Comparison of ENCODE assay signal across 12 cellular contexts in the genomic region with DNA sequence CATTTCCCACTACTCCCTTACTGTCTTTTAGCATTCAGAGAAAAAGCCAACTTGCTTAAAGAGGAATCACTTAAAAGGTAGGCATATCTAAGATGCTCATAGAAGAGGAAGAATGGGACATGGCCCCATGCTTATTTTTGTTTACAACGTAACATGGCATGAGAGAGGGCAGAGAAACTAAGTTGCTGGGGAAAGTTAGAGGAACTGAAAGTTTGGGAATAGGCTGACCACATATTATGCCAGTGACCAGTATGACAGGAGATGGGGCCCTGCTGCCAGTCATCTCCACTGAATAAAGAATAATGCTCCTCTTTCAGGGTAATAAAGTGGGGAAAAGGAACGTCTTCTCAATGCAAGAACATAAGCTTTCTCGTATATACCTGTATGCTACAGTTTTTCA. TPM values are rescaled to one million over a fixed set of nuclear protein-coding genes. Genes with fewer than 3 reads are reported as not detected.
DNase-seq lines count a peak whose midpoint lies in the region; ATAC-seq lines count a peak whose summit lies in the region.
"Had no signal": no experiment of that assay in that cellular context is flagged by ENCODE, and none has a peak within 500 bp of the region (broad histone marks: within the 10 kb centered on the region; RNA-seq: fewer than 3 reads in every experiment).

No MANE protein-coding gene starts in this region.

- H3K27me3 Mint-ChIP-seq in CD8-positive, alpha-beta memory T cell = peaks cover 0 to 3% of the 10 kb centered on the region in 2 donors
- H3K27me3 Mint-ChIP-seq in dendritic cell treated with granulocyte-macrophage colony-stimulating factor and Interleukin-4, amounts not matched to agents 40 ng/mL and 50 ng/mL, for 4 days = peaks cover 38% of the 10 kb centered on the region
- H3K27me3 Mint-ChIP-seq in natural killer cell treated with Interleukin-12 subunit alpha and Interleukin-12 subunit beta and Interleukin-15 and Interleukin-18, amount 100 ng/mL, for 72 hours = peaks cover 6 to 7% of the 10 kb centered on the region in 2 donors

- POLR2A ChIA-PET in CD8-positive, alpha-beta memory T cell (lab: Charles Lee) = interaction anchor here (0.7 to 3.0 kb wide), 2 partner anchors 15 to 77 kb away, joined by 5 to 14 read pairs; a partner anchor contains a TSS

- no peaks in the 10 kb centered on the region for H3K36me3 ChIP-seq in CD8-positive, alpha-beta memory T cell (ENCODE audit: insufficient read depth, low read length)
- H3K36me3 ChIP-seq: adrenal gland had no signal

- intact Hi-C loops in dendritic cell treated with granulocyte-macrophage colony-stimulating factor and Interleukin-4, amounts not matched to agents 40 ng/mL and 50 ng/mL, for 4 days (cut with micrococcal nuclease) = loop anchor here (5.0 kb wide), 1 partner anchor 78 kb away; a partner anchor contains a TSS

- ATAC-seq in natural killer cell treated with Interleukin-12 subunit alpha and Interleukin-12 subunit beta and Interleukin-15 and Interleukin-18, amount 100 ng/mL, for 72 hours = no peak
- no peak for ATAC-seq in GM18909 (IDR thresholded peaks at IDR 0.05; ENCODE audit: poor library complexity, unreplicated experiment)
- ATAC-seq in HG03439 (IDR thresholded peaks at IDR 0.05; ENCODE audit: unreplicated experiment) = no peak
- no peak for ATAC-seq in GM18517 (IDR thresholded peaks at IDR 0.05; ENCODE audit: unreplicated experiment)
- ATAC-seq: foreskin keratinocyte had no signal

- peaks cover 58 to 74% (median 70%) of the 10 kb centered on the region in 3 donors for H3K4me1 Mint-ChIP-seq in CD8-positive, alpha-beta memory T cell
- H3K4me1 Mint-ChIP-seq in dendritic cell treated with granulocyte-macrophage colony-stimulating factor and Interleukin-4, amounts not matched to agents 40 ng/mL and 50 ng/mL, for 4 days (ENCODE audit: low read depth) = peaks cover 44% of the 10 kb centered on the region
- peaks cover 46 to 56% of the 10 kb centered on the region in 2 donors for H3K4me1 Mint-ChIP-seq in natural killer cell treated with Interleukin-12 subunit alpha and Interleukin-12 subunit beta and Interleukin-15 and Interleukin-18, amount 100 ng/mL, for 72 hours (ENCODE audit: low read depth in 2 of 2)

- H3K36me3 Mint-ChIP-seq in CD8-positive, alpha-beta memory T cell = peaks cover 0 to 4% (median 0%) of the 10 kb centered on the region in 3 donors
- H3K36me3 Mint-ChIP-seq in dendritic cell treated with granulocyte-macrophage colony-stimulating factor and Interleukin-4, amounts not matched to agents 40 ng/mL and 50 ng/mL, for 4 days (ENCODE audit: low read depth) = peaks cover 11% of the 10 kb centered on the region
- H3K36me3 Mint-ChIP-seq in natural killer cell treated with Interleukin-12 subunit alpha and Interleukin-12 subunit beta and Interleukin-15 and Interleukin-18, amount 100 ng/mL, for 72 hours = no peaks in the 10 kb centered on the region

- H3K27ac ChIP-seq in CD8-positive, alpha-beta memory T cell (ENCODE audit: low read depth, low read length) = no peak overlapping the region
- H3K27ac ChIP-seq: foreskin keratinocyte had no signal

- no peaks in the 10 kb centered on the region for H3K9me3 Mint-ChIP-seq in CD8-positive, alpha-beta memory T cell
- no peaks in the 10 kb centered on the region for H3K9me3 Mint-ChIP-seq in dendritic cell treated with granulocyte-macrophage colony-stimulating factor and Interleukin-4, amounts not matched to agents 40 ng/mL and 50 ng/mL, for 4 days
- H3K9me3 Mint-ChIP-seq in natural killer cell treated with Interleukin-12 subunit alpha and Interleukin-12 subunit beta and Interleukin-15 and Interleukin-18, amount 100 ng/mL, for 72 hours = no peaks in the 10 kb centered on the region

- DNase-seq in CD8-positive, alpha-beta memory T cell = no peak
- DNase-seq in M059J (ENCODE audit: low read depth) (peak; percentile 6), NK-92 (lab: John Stamatoyannopoulos, UW; ENCODE audit: unreplicated experiment) (no peak)
- no peak for DNase-seq in natural killer cell treated with Interleukin-12 subunit alpha and Interleukin-12 subunit beta and Interleukin-15 and Interleukin-18, amount 100 ng/mL, for 72 hours (ENCODE audit: low spot score)
- DNase-seq: adrenal gland, foreskin keratinocyte, mucosa of descending colon, NCI-H2081 treated with DMSO at 0.1 percent for 48 hours had no signal

- H3K4me3 ChIP-seq in CD8-positive, alpha-beta memory T cell (ENCODE audit: low read length) = no peak overlapping the region
- H3K4me3 ChIP-seq: mucosa of descending colon had no signal

- CTCF ChIA-PET in CD8-positive, alpha-beta memory T cell (lab: Charles Lee) = interaction anchor here (1.7 kb wide), 1 partner anchor 15 kb away, joined by 5 read pairs; a partner anchor contains a TSS

- peak overlapping the region; percentile 89 to 99 (median 95) for H3K4me3 Mint-ChIP-seq in CD8-positive, alpha-beta memory T cell
- H3K4me3 Mint-ChIP-seq in dendritic cell treated with granulocyte-macrophage colony-stimulating factor and Interleukin-4, amounts not matched to agents 40 ng/mL and 50 ng/mL, for 4 days = no peak overlapping the region
- H3K4me3 Mint-ChIP-seq in natural killer cell treated with Interleukin-12 subunit alpha and Interleukin-12 subunit beta and Interleukin-15 and Interleukin-18, amount 100 ng/mL, for 72 hours = peak overlapping the region; percentile 97

- peaks cover 57% of the 10 kb centered on the region for H3K4me1 ChIP-seq in CD8-positive, alpha-beta memory T cell (ENCODE audit: insufficient read depth, low read length)

- peak overlapping the region; percentile 10 to 95 (median 78) for H3K27ac Mint-ChIP-seq in CD8-positive, alpha-beta memory T cell
- H3K27ac Mint-ChIP-seq in dendritic cell treated with granulocyte-macrophage colony-stimulating factor and Interleukin-4, amounts not matched to agents 40 ng/mL and 50 ng/mL, for 4 days = peak overlapping the region; percentile 8
- H3K27ac Mint-ChIP-seq in natural killer cell treated with Interleukin-12 subunit alpha and Interleukin-12 subunit beta and Interleukin-15 and Interleukin-18, amount 100 ng/mL, for 72 hours = no peak overlapping the region

- no peaks in the 10 kb centered on the region for H3K27me3 ChIP-seq in CD8-positive, alpha-beta memory T cell (ENCODE audit: insufficient read depth, low read length, poor library complexity, severe bottlenecking)
- H3K27me3 ChIP-seq: adrenal gland, foreskin keratinocyte had no signal

- no peaks in the 10 kb centered on the region for H3K9me3 ChIP-seq in CD8-positive, alpha-beta memory T cell (ENCODE audit: low read length)
- H3K9me3 ChIP-seq: adrenal gland, mucosa of descending colon had no signal

RNA-seq across cellular contexts. Expression of a gene that starts 1.9 kb away (rescaled TPM):
- total RNA-seq in CD8-positive, alpha-beta memory T cell = 1 to 10 TPM; 5.5 to 6.3 TPM
- polyA plus RNA-seq in CD8-positive, alpha-beta memory T cell = 3.7 TPM
- total RNA-seq in M059J (2014; rRNA removed; shearing (Covaris generic)) = 6.7 and 9.1 TPM in 2 replicates
- 1 to 10 TPM; 3.8 to 5.9 TPM for total RNA-seq in natural killer cell treated with Interleukin-12 subunit alpha and Interleukin-12 subunit beta and Interleukin-15 and Interleukin-18, amount 100 ng/mL, for 72 hours

RNA-seq across cellular contexts. Expression of a gene that starts 2.3 kb away (rescaled TPM):
- under 1 TPM; 0.51 to 0.96 TPM for total RNA-seq in CD8-positive, alpha-beta memory T cell
- polyA plus RNA-seq in CD8-positive, alpha-beta memory T cell = 0.14 TPM
- total RNA-seq in M059J (2014; rRNA removed; shearing (Covaris generic)) = 0.69 TPM in 1 of 2 replicates, not detected in the other
- 1 to 10 TPM in 1 of 2 donors, under 1 TPM in 1; 0.78 to 2.6 TPM for total RNA-seq in natural killer cell treated with Interleukin-12 subunit alpha and Interleukin-12 subunit beta and Interleukin-15 and Interleukin-18, amount 100 ng/mL, for 72 hours

RNA-seq across cellular contexts. Expression of a gene that starts 15.4 kb away (rescaled TPM):
- total RNA-seq in CD8-positive, alpha-beta memory T cell = 10 to 100 TPM; 12.5 to 15.0 TPM
- 17.8 TPM for polyA plus RNA-seq in CD8-positive, alpha-beta memory T cell
- 16.0 and 21.9 TPM in 2 replicates for total RNA-seq in M059J (2014; rRNA removed; shearing (Covaris generic))
- 10 to 100 TPM in 1 of 2 donors, 1 to 10 TPM in 1; 9.0 to 11.7 TPM for total RNA-seq in natural killer cell treated with Interleukin-12 subunit alpha and Interleukin-12 subunit beta and Interleukin-15 and Interleukin-18, amount 100 ng/mL, for 72 hours

Comparison
In these comparisons a context has a peak if more than half of its experiments do, and no peak if none do; other contexts are left out.
1. H3K27ac Mint-ChIP-seq: peak in CD8-positive, alpha-beta memory T cell (8 of 8) and dendritic cell treated with granulocyte-macrophage colony-stimulating factor and Interleukin-4, amounts not matched to agents 40 ng/mL and 50 ng/mL, for 4 days (single experiment); none in natural killer cell treated with Interleukin-12 subunit alpha and Interleukin-12 subunit beta and Interleukin-15 and Interleukin-18, amount 100 ng/mL, for 72 hours (0 of 2).